In the genomic region with DNA sequence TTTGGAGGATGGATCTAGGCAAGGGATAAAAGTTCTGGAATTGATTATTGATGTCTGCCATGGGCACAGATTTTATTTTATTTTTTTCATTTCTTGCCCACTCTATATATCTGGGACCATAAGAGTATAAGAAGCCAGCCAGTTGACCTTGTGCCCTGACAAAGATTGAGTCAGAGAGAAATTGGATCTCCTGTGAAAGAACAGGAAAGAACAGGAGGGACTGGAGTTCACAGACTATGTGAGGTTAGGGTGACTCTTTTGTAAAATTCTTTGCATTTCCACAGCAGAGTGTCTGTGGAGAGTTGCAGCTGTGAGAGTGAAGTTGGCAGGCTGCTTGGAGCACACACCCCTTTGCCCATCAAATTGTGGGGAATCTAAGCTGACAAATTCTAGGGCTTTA, we compare ENCODE assay signal across 25 cellular contexts.
A peak's percentile ranks its signal among the peaks of the same experiment; 100 is the strongest.
DNase-seq lines count a peak whose midpoint lies in the region; FAIRE-seq and TF ChIP-seq lines count a peak whose summit lies in the region.
"Had no signal": no experiment of that assay in that cellular context is flagged by ENCODE, and none has a peak within 500 bp of the region (broad histone marks: within the 10 kb centered on the region; RNA-seq: fewer than 3 reads in every experiment).

No MANE protein-coding gene starts in this region.

- peaks cover 18% of the 10 kb centered on the region for H3K9me3 Mint-ChIP-seq in mesothelial cell of epicardium
- H3K9me3 Mint-ChIP-seq: GM23338 had no signal

- H3K27me3 Mint-ChIP-seq in mesothelial cell of epicardium (ENCODE audit: low read depth), result no peaks in the 10 kb centered on the region
- H3K27me3 Mint-ChIP-seq: CD4-positive, CD25-positive, alpha-beta regulatory T cell had no signal

- H3K4me1 Mint-ChIP-seq in mesothelial cell of epicardium, result peaks cover 12% of the 10 kb centered on the region
- H3K4me1 Mint-ChIP-seq: CD4-positive, CD25-positive, alpha-beta regulatory T cell; CD8-positive, alpha-beta memory T cell had no signal

- H3K27ac Mint-ChIP-seq in mesothelial cell of epicardium, result peak overlapping the region; percentile 51
- H3K27ac Mint-ChIP-seq: CD4-positive, CD25-positive, alpha-beta regulatory T cell; CD8-positive, alpha-beta memory T cell; GM23338 had no signal

- no peak for TF ChIP-seq CTCF in choroid plexus epithelial cell (conservative IDR thresholded peaks at IDR 0.05; ENCODE audit: low read depth, low read length)
- TF ChIP-seq CTCF in mesothelial cell of epicardium (IDR thresholded peaks at IDR 0.05; ENCODE audit: unreplicated experiment), result no peak

- DNase-seq in M059J (ENCODE audit: low read depth), result peak; percentile 53
- peak; percentile 27 for DNase-seq in choroid plexus epithelial cell (ENCODE audit: low read depth)
- DNase-seq in mesothelial cell of epicardium (ENCODE audit: low spot score in 2 of 2, unreplicated experiment in 2 of 2), result no peak
- DNase-seq in frontal cortex (ENCODE audit: low spot score in 2 of 2), result no peak
- no peak for DNase-seq in NAMALWA (ENCODE audit: low spot score)
- no peak for DNase-seq in SK-N-DZ (ENCODE audit: low spot score)
- DNase-seq in activated CD4-positive, CD25-positive, alpha-beta regulatory T cell (lab: John Stamatoyannopoulos, UW), result no peak
- DNase-seq: ACHN; BE2C; C1 segment of cervical spinal cord; CD4-positive, CD25-positive, alpha-beta regulatory T cell; CD8-positive, alpha-beta memory T cell; COR-L47; DMS 273 treated with DMSO at 0.1 percent for 48 hours; DMS53; DND-41; EL; HCEC 1CT had no signal

- H3K36me3 Mint-ChIP-seq in mesothelial cell of epicardium, result peaks cover 71% of the 10 kb centered on the region
- H3K36me3 Mint-ChIP-seq: CD4-positive, CD25-positive, alpha-beta regulatory T cell; CD8-positive, alpha-beta memory T cell had no signal

- no peak overlapping the region for H3K4me3 Mint-ChIP-seq in mesothelial cell of epicardium
- H3K4me3 Mint-ChIP-seq: CD4-positive, CD25-positive, alpha-beta regulatory T cell; CD8-positive, alpha-beta memory T cell; GM23338 had no signal

- no peak overlapping the region for H3K4me3 ChIP-seq in choroid plexus epithelial cell (ENCODE audit: low read depth, low read length)
- H3K4me3 ChIP-seq: GM23338, K562 had no signal

- no peak for FAIRE-seq in frontal cortex (lab: Jason Lieb, UNC)
- FAIRE-seq: A204.1, G401.6, GM12891, GM18507, H54, K562 had no signal

Comparison
In these comparisons a context has a peak if more than half of its experiments do, and no peak if none do; other contexts are left out.
1. DNase-seq: peak in M059J (single experiment) and choroid plexus epithelial cell (single experiment); none in mesothelial cell of epicardium (0 of 2), frontal cortex (0 of 2), NAMALWA (single experiment), SK-N-DZ (single experiment) and activated CD4-positive, CD25-positive, alpha-beta regulatory T cell (0 of 4).